ENCODE assay signal across 1 cellular context in the genomic region with DNA sequence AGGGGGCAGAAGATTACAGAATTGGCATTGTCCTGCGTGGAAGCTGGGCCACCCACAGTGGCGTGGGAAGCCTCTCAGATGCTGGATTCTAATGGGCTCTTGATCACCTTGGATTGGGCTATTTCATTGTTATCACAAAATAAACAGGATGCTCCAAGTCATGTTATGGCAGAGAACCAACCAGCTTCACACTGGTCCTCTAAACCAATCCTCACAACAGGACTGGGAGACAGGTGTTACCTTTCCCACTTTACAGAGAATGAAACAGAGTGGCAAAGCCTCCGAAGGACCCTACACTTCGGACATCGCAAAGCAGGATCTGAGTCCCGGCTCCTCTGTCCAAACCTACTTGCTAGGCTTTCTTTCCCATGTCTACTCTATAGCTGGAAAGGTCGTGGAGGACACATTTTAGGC.
TF ChIP-seq lines count a peak whose summit lies in the region.

No MANE protein-coding gene starts in this region.

TF ChIP-seq in WTC11, 78 proteins besides CTCF, POLR2A, EP300 and RAD21 (continued from another document):
- TF ChIP-seq, protein P1, sequence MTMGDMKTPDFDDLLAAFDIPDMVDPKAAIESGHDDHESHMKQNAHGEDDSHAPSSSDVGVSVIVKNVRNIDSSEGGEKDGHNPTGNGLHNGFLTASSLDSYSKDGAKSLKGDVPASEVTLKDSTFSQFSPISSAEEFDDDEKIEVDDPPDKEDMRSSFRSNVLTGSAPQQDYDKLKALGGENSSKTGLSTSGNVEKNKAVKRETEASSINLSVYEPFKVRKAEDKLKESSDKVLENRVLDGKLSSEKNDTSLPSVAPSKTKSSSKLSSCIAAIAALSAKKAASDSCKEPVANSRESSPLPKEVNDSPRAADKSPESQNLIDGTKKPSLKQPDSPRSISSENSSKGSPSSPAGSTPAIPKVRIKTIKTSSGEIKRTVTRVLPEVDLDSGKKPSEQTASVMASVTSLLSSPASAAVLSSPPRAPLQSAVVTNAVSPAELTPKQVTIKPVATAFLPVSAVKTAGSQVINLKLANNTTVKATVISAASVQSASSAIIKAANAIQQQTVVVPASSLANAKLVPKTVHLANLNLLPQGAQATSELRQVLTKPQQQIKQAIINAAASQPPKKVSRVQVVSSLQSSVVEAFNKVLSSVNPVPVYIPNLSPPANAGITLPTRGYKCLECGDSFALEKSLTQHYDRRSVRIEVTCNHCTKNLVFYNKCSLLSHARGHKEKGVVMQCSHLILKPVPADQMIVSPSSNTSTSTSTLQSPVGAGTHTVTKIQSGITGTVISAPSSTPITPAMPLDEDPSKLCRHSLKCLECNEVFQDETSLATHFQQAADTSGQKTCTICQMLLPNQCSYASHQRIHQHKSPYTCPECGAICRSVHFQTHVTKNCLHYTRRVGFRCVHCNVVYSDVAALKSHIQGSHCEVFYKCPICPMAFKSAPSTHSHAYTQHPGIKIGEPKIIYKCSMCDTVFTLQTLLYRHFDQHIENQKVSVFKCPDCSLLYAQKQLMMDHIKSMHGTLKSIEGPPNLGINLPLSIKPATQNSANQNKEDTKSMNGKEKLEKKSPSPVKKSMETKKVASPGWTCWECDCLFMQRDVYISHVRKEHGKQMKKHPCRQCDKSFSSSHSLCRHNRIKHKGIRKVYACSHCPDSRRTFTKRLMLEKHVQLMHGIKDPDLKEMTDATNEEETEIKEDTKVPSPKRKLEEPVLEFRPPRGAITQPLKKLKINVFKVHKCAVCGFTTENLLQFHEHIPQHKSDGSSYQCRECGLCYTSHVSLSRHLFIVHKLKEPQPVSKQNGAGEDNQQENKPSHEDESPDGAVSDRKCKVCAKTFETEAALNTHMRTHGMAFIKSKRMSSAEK (CRISPR knock-in tag; IDR thresholded peaks at IDR 0.05; ENCODE audit: borderline replicate concordance): no peak
